In genomic region chr4:144645102-144645469, GRCh38 we compare ENCODE assay signal across 10 cellular contexts. TPM values are rescaled to one million over a fixed set of nuclear protein-coding genes. Genes with fewer than 3 reads are reported as not detected.
DNase-seq lines count a peak whose midpoint lies in the region; ATAC-seq and TF ChIP-seq lines count a peak whose summit lies in the region.
"Had no signal": no experiment of that assay in that cellular context is flagged by ENCODE, and none has a peak within 500 bp of the region (broad histone marks: within the 10 kb centered on the region; RNA-seq: fewer than 3 reads in every experiment).

No MANE protein-coding gene starts in this region.

- no peak overlapping the region for H2BK5ac ChIP-seq in mesenchymal stem cell (ENCODE audit: low read depth, low read length, poor library complexity, severe bottlenecking)

- H3K4me1 ChIP-seq in mesenchymal stem cell (ENCODE audit: control insufficient read depth, insufficient read depth, low read depth, low read length): peaks cover 16% of the 10 kb centered on the region
- peaks cover 5 to 19% of the 10 kb centered on the region in 2 donors for H3K4me1 ChIP-seq in thyroid gland
- peaks cover 7% of the 10 kb centered on the region for H3K4me1 ChIP-seq in CD4-positive, alpha-beta memory T cell (ENCODE audit: insufficient read depth, low read length)

- no peak for DNase-seq in activated CD4-positive, alpha-beta T cell treated with anti-CD3 and anti-CD28 coated beads for 36 hours
- no peak for DNase-seq in activated CD4-positive, alpha-beta T cell treated with anti-CD3 and anti-CD28 coated beads, Interleukin-2, amount 10 ng/mL, durations not matched to agents 7 days and 5 days
- DNase-seq in caudate nucleus (lab: John Stamatoyannopoulos, UW) (peak in 14 of 61 donors; percentile 8 to 52 (median 36)), mesenchymal stem cell (no peak), thyroid gland (peak in 1 of 2 donors; percentile 5)
- DNase-seq in effector memory CD8-positive, alpha-beta T cell: no peak
- no peak for DNase-seq in CD4-positive, alpha-beta memory T cell
- no peak for DNase-seq in stimulated activated CD4-positive, alpha-beta T cell treated with anti-CD3 and anti-CD28 coated beads, Interleukin-4, amount 100 ng/mL, for 24 hours
- DNase-seq: mesendoderm had no signal

- TF ChIP-seq POLR2A in thyroid gland (IDR thresholded peaks at IDR 0.05): no peak

- peaks cover 21% of the 10 kb centered on the region for H3K4me1 Mint-ChIP-seq in activated CD4-positive, alpha-beta T cell treated with anti-CD3 and anti-CD28 coated beads for 36 hours
- H3K4me1 Mint-ChIP-seq in activated CD4-positive, alpha-beta T cell treated with anti-CD3 and anti-CD28 coated beads, Interleukin-2, amount 10 ng/mL, durations not matched to agents 7 days and 5 days: peaks cover 23% of the 10 kb centered on the region
- H3K4me1 Mint-ChIP-seq in effector memory CD8-positive, alpha-beta T cell (ENCODE audit: low read depth in 2 of 2): peaks cover 13% of the 10 kb centered on the region in 2 donors
- H3K4me1 Mint-ChIP-seq in CD4-positive, alpha-beta memory T cell: peaks cover 11 to 25% (median 16%) of the 10 kb centered on the region in 4 donors

- peaks cover 7% of the 10 kb centered on the region for H3K79me1 ChIP-seq in mesenchymal stem cell (replicated peaks; ENCODE audit: low read length, poor library complexity, severe bottlenecking)

- H3K23ac ChIP-seq in mesenchymal stem cell (ENCODE audit: low read length in 2 of 2): peak overlapping the region in 1 of 2 experiments; percentile 90

- H2AFZ ChIP-seq in mesenchymal stem cell (ENCODE audit: low read depth, low read length): no peak overlapping the region

- no peak overlapping the region for H3K4ac ChIP-seq in mesenchymal stem cell (ENCODE audit: low read depth in 1 of 2, low read length in 2 of 2)

- H3K9me3 ChIP-seq in mesenchymal stem cell (ENCODE audit: control insufficient read depth, low read length) (no peaks in the 10 kb centered on the region), thyroid gland (no peaks in the 10 kb centered on the region)
- H3K9me3 ChIP-seq in CD4-positive, alpha-beta memory T cell (ENCODE audit: control insufficient read depth in 1 of 2, low read length in 2 of 2): no peaks in the 10 kb centered on the region

- H3K36me3 ChIP-seq in mesenchymal stem cell (ENCODE audit: control insufficient read depth in 1 of 2, insufficient read depth in 2 of 2, low read depth in 1 of 2, low read length in 2 of 2): peaks cover 0 to 4% of the 10 kb centered on the region in 2 experiments
- H3K36me3 ChIP-seq in thyroid gland: no peaks in the 10 kb centered on the region
- no peaks in the 10 kb centered on the region for H3K36me3 ChIP-seq in CD4-positive, alpha-beta memory T cell (ENCODE audit: insufficient read depth, low read length)

- no peak overlapping the region for H4K8ac ChIP-seq in mesenchymal stem cell (ENCODE audit: low read length)

- no peak overlapping the region for H2BK15ac ChIP-seq in mesenchymal stem cell (ENCODE audit: low read depth, poor library complexity, severe bottlenecking)

- intact Hi-C loops in activated CD4-positive, alpha-beta T cell treated with anti-CD3 and anti-CD28 coated beads for 36 hours (cut with DNase I, micrococcal nuclease): loop anchor here in 1 of 2 experiments (10.0 kb wide), 1 partner anchor 420 kb away; no protein-coding TSS in a partner anchor
- intact Hi-C loops in thyroid gland (cut with DNase I): no loop called here
- intact Hi-C loops in CD4-positive, alpha-beta memory T cell (cut with micrococcal nuclease): no loop called here

- no peak overlapping the region for H3K9ac ChIP-seq in mesenchymal stem cell (ENCODE audit: low read length)

- H3K27ac ChIP-seq in caudate nucleus (ENCODE audit: low read depth, low read length) (peak overlapping the region; percentile 68), mesenchymal stem cell (ENCODE audit: low read length, poor library complexity, severe bottlenecking) (no peak overlapping the region), thyroid gland (no peak overlapping the region)
- H3K27ac ChIP-seq in CD4-positive, alpha-beta memory T cell (ENCODE audit: low read depth, low read length): no peak overlapping the region

- peak overlapping the region; percentile 96 for H3K4me2 ChIP-seq in mesenchymal stem cell (ENCODE audit: low read length, poor library complexity, severe bottlenecking)

- H3K27me3 ChIP-seq in mesenchymal stem cell (ENCODE audit: control insufficient read depth in 1 of 2, insufficient read depth in 1 of 2, low read length in 2 of 2) (peaks cover 0 to 35% of the 10 kb centered on the region in 2 experiments), thyroid gland (peaks cover 6% of the 10 kb centered on the region)
- H3K27me3 ChIP-seq in CD4-positive, alpha-beta memory T cell (ENCODE audit: insufficient read depth, low read length): peaks cover 3% of the 10 kb centered on the region

- no peak overlapping the region for H4K91ac ChIP-seq in mesenchymal stem cell (ENCODE audit: low read length)

- POLR2A ChIA-PET in activated CD4-positive, alpha-beta T cell treated with anti-CD3 and anti-CD28 coated beads for 36 hours (lab: Charles Lee): no interaction called here
- POLR2A ChIA-PET in activated CD4-positive, alpha-beta T cell treated with anti-CD3 and anti-CD28 coated beads, Interleukin-2, amount 10 ng/mL, durations not matched to agents 7 days and 5 days (lab: Charles Lee): no interaction called here
- POLR2A ChIA-PET in CD4-positive, alpha-beta memory T cell (lab: Charles Lee; ENCODE audit: partially characterized antibody): no interaction called here

- 75% methylated on average over 21 of the region's 22 CpGs for WGBS in mesenchymal stem cell
- WGBS in thyroid gland, 2 donors: 20 to 30% methylated on average over 15 to 16 of the region's 22 CpGs

- no peak overlapping the region for H2BK120ac ChIP-seq in mesenchymal stem cell (ENCODE audit: low read depth, low read length)

- peaks cover 46% of the 10 kb centered on the region for H3K27me3 Mint-ChIP-seq in activated CD4-positive, alpha-beta T cell treated with anti-CD3 and anti-CD28 coated beads for 36 hours
- peaks cover 55% of the 10 kb centered on the region for H3K27me3 Mint-ChIP-seq in activated CD4-positive, alpha-beta T cell treated with anti-CD3 and anti-CD28 coated beads, Interleukin-2, amount 10 ng/mL, durations not matched to agents 7 days and 5 days
- peaks cover 24 to 41% of the 10 kb centered on the region in 2 donors for H3K27me3 Mint-ChIP-seq in effector memory CD8-positive, alpha-beta T cell
- peaks cover 32 to 34% of the 10 kb centered on the region in 2 donors for H3K27me3 Mint-ChIP-seq in CD4-positive, alpha-beta memory T cell

- no peak overlapping the region for H3K27ac Mint-ChIP-seq in activated CD4-positive, alpha-beta T cell treated with anti-CD3 and anti-CD28 coated beads for 36 hours
- H3K27ac Mint-ChIP-seq in activated CD4-positive, alpha-beta T cell treated with anti-CD3 and anti-CD28 coated beads, Interleukin-2, amount 10 ng/mL, durations not matched to agents 7 days and 5 days: no peak overlapping the region
- H3K27ac Mint-ChIP-seq in effector memory CD8-positive, alpha-beta T cell: no peak overlapping the region
- H3K27ac Mint-ChIP-seq in CD4-positive, alpha-beta memory T cell: no peak overlapping the region
- H3K27ac Mint-ChIP-seq: stimulated activated memory B cell treated with anti-CD40 and anti-IgM and Interleukin-4, amounts not matched to agents 10 μg/mL and 1 μg/mL and 100 μg/mL, for 72 hours had no signal

- H3K36me3 Mint-ChIP-seq in activated CD4-positive, alpha-beta T cell treated with anti-CD3 and anti-CD28 coated beads for 36 hours (ENCODE audit: low read depth): no peaks in the 10 kb centered on the region
- no peaks in the 10 kb centered on the region for H3K36me3 Mint-ChIP-seq in activated CD4-positive, alpha-beta T cell treated with anti-CD3 and anti-CD28 coated beads, Interleukin-2, amount 10 ng/mL, durations not matched to agents 7 days and 5 days (ENCODE audit: low read depth)
- no peaks in the 10 kb centered on the region for H3K36me3 Mint-ChIP-seq in effector memory CD8-positive, alpha-beta T cell (ENCODE audit: insufficient read depth)
- H3K36me3 Mint-ChIP-seq in CD4-positive, alpha-beta memory T cell: peaks cover 0 to 9% of the 10 kb centered on the region in 2 donors
- H3K36me3 Mint-ChIP-seq: stimulated activated memory B cell treated with anti-CD40 and anti-IgM and Interleukin-4, amounts not matched to agents 10 μg/mL and 1 μg/mL and 100 μg/mL, for 72 hours had no signal

- H3K14ac ChIP-seq in mesenchymal stem cell (ENCODE audit: low read length in 2 of 2): no peak overlapping the region

- TF ChIP-seq CTCF in thyroid gland (IDR thresholded peaks at IDR 0.05): no peak

- H2AK5ac ChIP-seq in mesenchymal stem cell (ENCODE audit: low read length, severe bottlenecking): no peak overlapping the region

- H2BK12ac ChIP-seq in mesenchymal stem cell (ENCODE audit: low read length in 2 of 2): no peak overlapping the region

- no peak for ATAC-seq in activated CD4-positive, alpha-beta T cell treated with anti-CD3 and anti-CD28 coated beads for 36 hours
- no peak for ATAC-seq in effector memory CD8-positive, alpha-beta T cell (replicated peaks)

- CTCF ChIA-PET in activated CD4-positive, alpha-beta T cell treated with anti-CD3 and anti-CD28 coated beads for 36 hours (lab: Charles Lee): no interaction called here
- CTCF ChIA-PET in activated CD4-positive, alpha-beta T cell treated with anti-CD3 and anti-CD28 coated beads, Interleukin-2, amount 10 ng/mL, durations not matched to agents 7 days and 5 days (lab: Charles Lee): no interaction called here
- CTCF ChIA-PET in CD4-positive, alpha-beta memory T cell (lab: Charles Lee; ENCODE audit: partially characterized antibody): no interaction called here

- no peak overlapping the region for H3K18ac ChIP-seq in mesenchymal stem cell (ENCODE audit: low read depth in 1 of 2, low read length in 2 of 2)

- H3K9me3 Mint-ChIP-seq in activated CD4-positive, alpha-beta T cell treated with anti-CD3 and anti-CD28 coated beads for 36 hours (ENCODE audit: low read depth): no peaks in the 10 kb centered on the region
- no peaks in the 10 kb centered on the region for H3K9me3 Mint-ChIP-seq in activated CD4-positive, alpha-beta T cell treated with anti-CD3 and anti-CD28 coated beads, Interleukin-2, amount 10 ng/mL, durations not matched to agents 7 days and 5 days
- peaks cover 0 to 12% of the 10 kb centered on the region in 2 donors for H3K9me3 Mint-ChIP-seq in effector memory CD8-positive, alpha-beta T cell
- peaks cover 0 to 7% (median 0%) of the 10 kb centered on the region in 8 donors for H3K9me3 Mint-ChIP-seq in CD4-positive, alpha-beta memory T cell

- H3K4me3 ChIP-seq in mesenchymal stem cell (ENCODE audit: insufficient read depth in 1 of 2, low read depth in 1 of 2, low read length in 2 of 2) (peak overlapping the region; percentile 53 to 73), thyroid gland (replicated peaks in 1 of 3) (peak overlapping the region in 2 of 3 donors; percentile 10 to 21)
- no peak overlapping the region for H3K4me3 ChIP-seq in CD4-positive, alpha-beta memory T cell (ENCODE audit: low read length in 2 of 2)

- peak overlapping the region; percentile 17 for H3K4me3 Mint-ChIP-seq in activated CD4-positive, alpha-beta T cell treated with anti-CD3 and anti-CD28 coated beads for 36 hours
- H3K4me3 Mint-ChIP-seq in activated CD4-positive, alpha-beta T cell treated with anti-CD3 and anti-CD28 coated beads, Interleukin-2, amount 10 ng/mL, durations not matched to agents 7 days and 5 days: no peak overlapping the region
- H3K4me3 Mint-ChIP-seq in effector memory CD8-positive, alpha-beta T cell: peak overlapping the region in 1 of 2 donors; percentile 14
- H3K4me3 Mint-ChIP-seq in CD4-positive, alpha-beta memory T cell: no peak overlapping the region
- H3K4me3 Mint-ChIP-seq: stimulated activated memory B cell treated with anti-CD40 and anti-IgM and Interleukin-4, amounts not matched to agents 10 μg/mL and 1 μg/mL and 100 μg/mL, for 72 hours had no signal

RNA-seq across cellular contexts. Expression of gene HHIP, which starts 0.9 kb away (rescaled TPM):
- total RNA-seq in activated CD4-positive, alpha-beta T cell treated with anti-CD3 and anti-CD28 coated beads for 36 hours: not detected
- not detected for total RNA-seq in activated CD4-positive, alpha-beta T cell treated with anti-CD3 and anti-CD28 coated beads, Interleukin-2, amount 10 ng/mL, durations not matched to agents 7 days and 5 days
- 0.01 TPM for polyA plus RNA-seq in mesenchymal stem cell (2013, experiment 1 of 2)
- polyA plus RNA-seq in mesenchymal stem cell (2013, experiment 2 of 2): under 0.01 TPM
- under 1 TPM; 0.33 to 0.81 (median 0.47) TPM for total RNA-seq in thyroid gland
- not detected for total RNA-seq in CD4-positive, alpha-beta memory T cell
- not detected for polyA plus RNA-seq in CD4-positive, alpha-beta memory T cell

Comparison
In these comparisons a context has a peak if more than half of its experiments do, and no peak if none do; other contexts are left out.
1. H3K4me3 ChIP-seq: peak in mesenchymal stem cell (2 of 2) and thyroid gland (2 of 3); none in CD4-positive, alpha-beta memory T cell (0 of 2).